ENCODE assay signal across 2 cellular contexts in the genomic region with DNA sequence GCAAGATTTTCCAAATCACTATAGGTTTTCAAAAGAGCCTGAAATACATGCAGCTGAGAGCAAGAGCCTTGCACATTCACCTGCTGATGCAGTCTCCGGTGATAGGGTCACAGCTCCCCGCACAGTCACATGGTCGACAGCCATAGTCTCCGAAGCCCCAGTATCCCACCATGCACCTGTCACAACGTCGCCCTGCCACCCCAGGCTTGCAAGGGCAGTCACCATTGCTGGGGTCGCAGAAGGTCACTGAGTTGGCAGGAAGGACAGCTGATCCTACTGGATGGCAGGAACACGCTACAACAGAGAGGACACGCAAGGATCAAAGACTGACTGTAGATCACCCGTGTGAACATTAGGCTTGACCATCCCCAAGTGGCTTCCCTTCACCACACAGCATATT.
TF ChIP-seq lines count a peak whose summit lies in the region.

No MANE protein-coding gene starts in this region.

TF ChIP-seq in IMR-90, 13 proteins besides CTCF, POLR2A, EP300 and RAD21:
- TF ChIP-seq MAZ (IDR thresholded peaks at IDR 0.05; ENCODE audit: borderline replicate concordance, low read depth, low read length), result no peak
- no peak for TF ChIP-seq CEBPB (IDR thresholded peaks at IDR 0.05; ENCODE audit: low read depth, low read length)
- TF ChIP-seq, protein P1, sequence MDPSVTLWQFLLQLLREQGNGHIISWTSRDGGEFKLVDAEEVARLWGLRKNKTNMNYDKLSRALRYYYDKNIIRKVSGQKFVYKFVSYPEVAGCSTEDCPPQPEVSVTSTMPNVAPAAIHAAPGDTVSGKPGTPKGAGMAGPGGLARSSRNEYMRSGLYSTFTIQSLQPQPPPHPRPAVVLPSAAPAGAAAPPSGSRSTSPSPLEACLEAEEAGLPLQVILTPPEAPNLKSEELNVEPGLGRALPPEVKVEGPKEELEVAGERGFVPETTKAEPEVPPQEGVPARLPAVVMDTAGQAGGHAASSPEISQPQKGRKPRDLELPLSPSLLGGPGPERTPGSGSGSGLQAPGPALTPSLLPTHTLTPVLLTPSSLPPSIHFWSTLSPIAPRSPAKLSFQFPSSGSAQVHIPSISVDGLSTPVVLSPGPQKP (IDR thresholded peaks at IDR 0.05; ENCODE audit: borderline replicate concordance, low read depth, low read length), result no peak
- no peak for TF ChIP-seq CHD1 (IDR thresholded peaks at IDR 0.05; ENCODE audit: low read depth, low read length)
- TF ChIP-seq, protein P2, sequence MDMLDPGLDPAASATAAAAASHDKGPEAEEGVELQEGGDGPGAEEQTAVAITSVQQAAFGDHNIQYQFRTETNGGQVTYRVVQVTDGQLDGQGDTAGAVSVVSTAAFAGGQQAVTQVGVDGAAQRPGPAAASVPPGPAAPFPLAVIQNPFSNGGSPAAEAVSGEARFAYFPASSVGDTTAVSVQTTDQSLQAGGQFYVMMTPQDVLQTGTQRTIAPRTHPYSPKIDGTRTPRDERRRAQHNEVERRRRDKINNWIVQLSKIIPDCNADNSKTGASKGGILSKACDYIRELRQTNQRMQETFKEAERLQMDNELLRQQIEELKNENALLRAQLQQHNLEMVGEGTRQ (IDR thresholded peaks at IDR 0.05; ENCODE audit: low read depth, low read length), result no peak
- no peak for TF ChIP-seq RCOR1 (IDR thresholded peaks at IDR 0.05; ENCODE audit: insufficient replicate concordance, low read length)
- TF ChIP-seq SMC3 (IDR thresholded peaks at IDR 0.05; ENCODE audit: low read depth, low read length), result no peak
- no peak for TF ChIP-seq RFX5 (IDR thresholded peaks at IDR 0.05; ENCODE audit: low read depth, low read length)
- no peak for TF ChIP-seq MXI1 (IDR thresholded peaks at IDR 0.05; ENCODE audit: borderline replicate concordance, low read depth, low read length)
- TF ChIP-seq NFE2L2 (IDR thresholded peaks at IDR 0.05; ENCODE audit: low read depth, low read length), result no peak
- TF ChIP-seq BHLHE40 (IDR thresholded peaks at IDR 0.05; ENCODE audit: low read depth, low read length), result no peak
- TF ChIP-seq FOS (IDR thresholded peaks at IDR 0.05; ENCODE audit: low read depth, low read length), result no peak
- no peak for TF ChIP-seq MAFK (IDR thresholded peaks at IDR 0.05; ENCODE audit: low read depth, low read length)

TF ChIP-seq in H1, 55 proteins besides CTCF, POLR2A, EP300 and RAD21:
- no peak for TF ChIP-seq CHD1 (IDR thresholded peaks at IDR 0.05; ENCODE audit: low read depth, low read length)
- TF ChIP-seq TAF7 (optimal IDR thresholded peaks at IDR 0.05; ENCODE audit: borderline replicate concordance, low read depth, low read length), result no peak
- TF ChIP-seq JUND (IDR thresholded peaks at IDR 0.05; ENCODE audit: low read length), result no peak
